In genomic region chrX:96546281-96546680, GRCh38 we compare ENCODE assay signal across 8 cellular contexts.
A peak's percentile ranks its signal among the peaks of the same experiment; 100 is the strongest.
DNase-seq lines count a peak whose midpoint lies in the region; ATAC-seq, FAIRE-seq and TF ChIP-seq lines count a peak whose summit lies in the region.
"Not testable (repeated sequence)": the region's sequence is repeated elsewhere in the genome, so short reads cannot be mapped to it uniquely, and the experiment has no call there.

No MANE protein-coding gene starts in this region.

- FAIRE-seq in HepG2 (lab: Jason Lieb, UNC): not testable (repeated sequence)

- not testable (repeated sequence) for TF ChIP-seq POLR2A in NB4 (IDR thresholded peaks at IDR 0.05; ENCODE audit: extremely low read depth, insufficient read length); HepG2 (IDR thresholded peaks at IDR 0.05; ENCODE audit: insufficient read depth in 1 of 2, low read depth in 2 of 2, low read length in 2 of 2)

- not testable (repeated sequence) for H3K4me3 ChIP-seq in NB4 (ENCODE audit: low read depth, low read length); choroid plexus epithelial cell (ENCODE audit: low read depth, low read length); fibroblast of villous mesenchyme (ENCODE audit: low read depth, low read length); HepG2 (replicated peaks in 1 of 3; ENCODE audit: insufficient read depth in 1 of 3, low read depth in 2 of 3, low read length in 3 of 3); upper lobe of right lung

- H3K9ac ChIP-seq in HepG2 (ENCODE audit: insufficient read depth, low read depth, low read length): not testable (repeated sequence)

- H2AFZ ChIP-seq in HepG2 (ENCODE audit: low read length): not testable (repeated sequence)

- not testable (repeated sequence) for H3K9me3 ChIP-seq in HepG2 (ENCODE audit: low read length); upper lobe of right lung

- not testable (repeated sequence) for H3K4me2 ChIP-seq in HepG2 (ENCODE audit: low read depth, low read length)

- H3K27ac ChIP-seq in HepG2 (ENCODE audit: extremely low read length, insufficient read depth, low read length); upper lobe of right lung: not testable (repeated sequence)

- DNase-seq in DMS 273 (lab: John Stamatoyannopoulos, UW; ENCODE audit: unreplicated experiment) (peak; percentile 5), HT-29 (ENCODE audit: low spot score) (peak; percentile 23), NB4 (ENCODE audit: low read depth) (peak; percentile 14)
- not testable (repeated sequence) for DNase-seq in choroid plexus epithelial cell (ENCODE audit: low read depth); fibroblast of villous mesenchyme (ENCODE audit: low read depth); HepG2 (ENCODE audit: low spot score); upper lobe of right lung

- POLR2A ChIA-PET in HepG2 (lab: Yijun Ruan, JAX): not testable (repeated sequence)

- not testable (repeated sequence) for H3K4me1 ChIP-seq in HepG2 (ENCODE audit: insufficient read depth, low read length); upper lobe of right lung

- TF ChIP-seq RAD21 in HepG2 (CRISPR knock-in tag; IDR thresholded peaks at IDR 0.05): not testable (repeated sequence)

- not testable (repeated sequence) for H3K79me2 ChIP-seq in HepG2 (ENCODE audit: insufficient read depth, low read length)

- in situ Hi-C loops in HepG2 (cut with HindIII; ENCODE audit: extremely low pct_ligation_motif_present, low pct_unique_long_range_greater_than_20kb): not testable (repeated sequence)

- H4K20me1 ChIP-seq in HepG2 (ENCODE audit: insufficient read depth, low read length): not testable (repeated sequence)

- TF ChIP-seq CTCF in NB4 (IDR thresholded peaks at IDR 0.05; ENCODE audit: low read depth, low read length); HepG2 (CRISPR knock-in tag; IDR thresholded peaks at IDR 0.05): not testable (repeated sequence)
- TF ChIP-seq CTCF in choroid plexus epithelial cell (conservative IDR thresholded peaks at IDR 0.05; ENCODE audit: low read depth, low read length): peak; percentile 25
- peak; percentile 13 for TF ChIP-seq CTCF in fibroblast of villous mesenchyme (IDR thresholded peaks at IDR 0.05; ENCODE audit: insufficient read depth, low read depth, low read length)
- peak; percentile 7 for TF ChIP-seq CTCF in upper lobe of right lung (IDR thresholded peaks at IDR 0.05)

- not testable (repeated sequence) for TF ChIP-seq EP300 in HepG2 (IDR thresholded peaks at IDR 0.05; ENCODE audit: low read depth in 2 of 2, low read length in 2 of 2); HepG2 (CRISPR knock-in tag; IDR thresholded peaks at IDR 0.05; ENCODE audit: borderline replicate concordance)

- WGBS in HepG2 (ENCODE audit: low lambda C conversion rate): 41% methylated on average over 5 of the region's 7 CpGs

- BruUV-seq in HepG2 (replicated peaks; lab: Mats Ljungman, UMichigan): not testable (repeated sequence)

- not testable (repeated sequence) for H3K27me3 ChIP-seq in HepG2 (ENCODE audit: control insufficient read depth in 1 of 2, insufficient read depth in 2 of 2, low read length in 2 of 2); upper lobe of right lung

- 0 out of 3 replicates have a peak, but pooled peaks have one; percentile 37 for ATAC-seq in SK-N-SH treated with all-trans-retinoic acid at 6 μM for 48 hours
- ATAC-seq in HepG2, upper lobe of right lung: not testable (repeated sequence)

- intact Hi-C loops in HepG2 (cut with micrococcal nuclease; ENCODE audit: unreplicated experiment); upper lobe of right lung (cut with DNase I): not testable (repeated sequence)

- CTCF ChIA-PET in HepG2 (lab: Yijun Ruan, JAX; ENCODE audit: low intra/inter-chr PET ratio, low total read pairs): not testable (repeated sequence)

- H3K36me3 ChIP-seq in HepG2 (replicated peaks in 1 of 2; ENCODE audit: control insufficient read depth in 1 of 2, insufficient read depth in 2 of 2, low read length in 2 of 2); upper lobe of right lung: not testable (repeated sequence)

TF ChIP-seq in HepG2, 621 proteins besides CTCF, POLR2A, EP300 and RAD21:
- TF ChIP-seq STAG1 (CRISPR knock-in tag; IDR thresholded peaks at IDR 0.05): 0 out of 2 replicates have a peak, but pooled peaks have one; percentile 16
TF ChIP-seq in HepG2: peak in this region for 1; not testable (repeated sequence) for 620.
